19 cellular contexts compared by ENCODE assay signal in genomic region chr3:137066092-137066491, GRCh38.
"Had no signal": no experiment of that assay in that cellular context is flagged by ENCODE, and none has a peak within 500 bp of the region (broad histone marks: within the 10 kb centered on the region; RNA-seq: fewer than 3 reads in every experiment).

No MANE protein-coding gene starts in this region.

- H3K36me3 ChIP-seq: gastrocnemius medialis, heart right ventricle, neutrophil, spleen, suprapubic skin, thyroid gland had no signal

- H3K36me3 Mint-ChIP-seq: naive thymus-derived CD8-positive, alpha-beta T cell; type B pancreatic cell had no signal

- ATAC-seq: gastrocnemius medialis; left lobe of liver; mucosa of descending colon; naive thymus-derived CD8-positive, alpha-beta T cell; sciatic nerve; stimulated activated naive CD8-positive, alpha-beta T cell treated with anti-CD3 and anti-CD28 coated beads, Interleukin-15, Interleukin-2, amounts not matched to agents 100 U/mL and 50 U/mL, for 24 hours had no signal

- H3K4me3 Mint-ChIP-seq: naive thymus-derived CD8-positive, alpha-beta T cell; type B pancreatic cell had no signal

- DNase-seq: erythroblast; gastrocnemius medialis; heart right ventricle; hypothalamus; islet precursor cell; mucosa of descending colon; naive thymus-derived CD8-positive, alpha-beta T cell; posterior cingulate gyrus; spleen; stimulated activated CD4-positive, alpha-beta T cell treated with anti-CD3 and anti-CD28 coated beads, Interleukin-15, amount 100 ng/mL, for 24 hours; stimulated activated CD4-positive, alpha-beta T cell treated with anti-CD3 and anti-CD28 coated beads, Interleukin-1b, Interleukin-23, amount 100 ng/mL, for 48 hours; stimulated activated CD4-positive, alpha-beta T cell treated with anti-CD3 and anti-CD28 coated beads, Interleukin-4, amount 100 ng/mL, for 4 hours; stimulated activated naive CD8-positive, alpha-beta T cell treated with anti-CD3 and anti-CD28 coated beads, Interleukin-15, Interleukin-2, amounts not matched to agents 100 U/mL and 50 U/mL, for 24 hours; thyroid gland had no signal

- H3K27ac ChIP-seq: gastrocnemius medialis, heart right ventricle, neutrophil, spleen, suprapubic skin, thyroid gland had no signal

- H3K9me3 ChIP-seq: gastrocnemius medialis, mucosa of descending colon, neutrophil, suprapubic skin, thyroid gland had no signal

- H3K27ac Mint-ChIP-seq: naive thymus-derived CD8-positive, alpha-beta T cell; type B pancreatic cell had no signal

- H3K27me3 ChIP-seq: gastrocnemius medialis, spleen, suprapubic skin, thyroid gland had no signal

- H3K4me1 Mint-ChIP-seq: naive thymus-derived CD8-positive, alpha-beta T cell had no signal

- H3K4me1 ChIP-seq: gastrocnemius medialis, heart right ventricle, spleen, thyroid gland had no signal

- H3K4me3 ChIP-seq: gastrocnemius medialis, heart right ventricle, mucosa of descending colon, spleen, suprapubic skin, thyroid gland had no signal
